ENCODE assay signal across 8 cellular contexts in genomic region chr1:201170533-201171062, GRCh38. TPM values are rescaled to one million over a fixed set of nuclear protein-coding genes. Genes with fewer than 3 reads are reported as not detected.
DNase-seq lines count a peak whose midpoint lies in the region; ATAC-seq, FAIRE-seq and TF ChIP-seq lines count a peak whose summit lies in the region.

No MANE protein-coding gene starts in this region.

- DNase-seq in NCI-H1694 treated with DMSO at 0.1 percent for 48 hours (lab: John Stamatoyannopoulos, UW) = peak; percentile 60
- DNase-seq in T-helper 9 cell = peak; percentile 59
- DNase-seq in astrocyte (ENCODE audit: low read depth) = peak; percentile 70
- peak; percentile 97 for DNase-seq in hepatocyte (ENCODE audit: low spot score)
- peak; percentile 93 for DNase-seq in renal cortical epithelial cell (ENCODE audit: low read depth)
- no peak for DNase-seq in KG1 (lab: John Stamatoyannopoulos, UW)

- H3K36me3 ChIP-seq in astrocyte (ENCODE audit: insufficient read depth, low read length) (no peaks in the 10 kb centered on the region), hepatocyte (replicated peaks; ENCODE audit: insufficient read depth, low read depth) (no peaks in the 10 kb centered on the region)

- H2AFZ ChIP-seq in astrocyte (ENCODE audit: low read depth, low read length) (peak overlapping the region; percentile 96), hepatocyte (peak overlapping the region; percentile 38)

- H3K4me1 ChIP-seq in astrocyte (ENCODE audit: insufficient read depth, low read length) = peaks cover 3% of the 10 kb centered on the region
- peaks cover 21% of the 10 kb centered on the region for H3K4me1 ChIP-seq in hepatocyte (ENCODE audit: insufficient read depth)

- no peaks in the 10 kb centered on the region for H4K20me1 ChIP-seq in astrocyte (ENCODE audit: insufficient read depth, low read length)
- no peaks in the 10 kb centered on the region for H4K20me1 ChIP-seq in hepatocyte (ENCODE audit: insufficient read depth, poor library complexity, severe bottlenecking)

- peak overlapping the region; percentile 82 for H3K4me3 Mint-ChIP-seq in astrocyte (ENCODE audit: unreplicated experiment)

- peak overlapping the region; percentile 94 for H3K27ac Mint-ChIP-seq in astrocyte (ENCODE audit: unreplicated experiment)

- H3K9ac ChIP-seq in astrocyte (ENCODE audit: low read length) = peak overlapping the region; percentile 75

- no peak for FAIRE-seq in astrocyte (lab: Jason Lieb, UNC)

- ATAC-seq in GM18502 (IDR thresholded peaks at IDR 0.05; ENCODE audit: poor library complexity, unreplicated experiment) (peak; percentile 97), HG02884 (IDR thresholded peaks at IDR 0.05; ENCODE audit: unreplicated experiment) (peak; percentile 92)

- peaks cover 1% of the 10 kb centered on the region for H3K9me3 Mint-ChIP-seq in astrocyte (ENCODE audit: unreplicated experiment)

- H3K4me3 ChIP-seq in astrocyte (ENCODE audit: insufficient read depth, low read depth, low read length) (peak overlapping the region; percentile 67), hepatocyte (peak overlapping the region; percentile 16)

- H3K79me2 ChIP-seq in astrocyte (ENCODE audit: insufficient read depth, low read length) (no peaks in the 10 kb centered on the region), hepatocyte (no peaks in the 10 kb centered on the region)

- peaks cover 3% of the 10 kb centered on the region for H3K4me1 Mint-ChIP-seq in astrocyte (ENCODE audit: low read depth, unreplicated experiment)

- peaks cover 11% of the 10 kb centered on the region for H3K27me3 Mint-ChIP-seq in astrocyte (ENCODE audit: low read depth, unreplicated experiment)

- TF ChIP-seq CTCF in astrocyte (IDR thresholded peaks at IDR 0.05; ENCODE audit: insufficient read depth, low read depth, low read length) = no peak
- TF ChIP-seq CTCF in hepatocyte (IDR thresholded peaks at IDR 0.05; ENCODE audit: poor library complexity) = no peak

- H3K4me2 ChIP-seq in astrocyte (ENCODE audit: low read length) (peak overlapping the region; percentile 94), hepatocyte (peak overlapping the region; percentile 80)

- H3K27me3 ChIP-seq in astrocyte (ENCODE audit: insufficient read depth, low read length) (peaks cover 8% of the 10 kb centered on the region), hepatocyte (no peaks in the 10 kb centered on the region)

- WGBS in hepatocyte (ENCODE audit: low lambda C conversion rate, missing lambda C conversion rate) = 4% methylated on average over 23 of the region's 26 CpGs

- H3K36me3 Mint-ChIP-seq in astrocyte (ENCODE audit: low read depth, unreplicated experiment) = peaks cover 2% of the 10 kb centered on the region

- H3K27ac ChIP-seq in astrocyte (ENCODE audit: low read depth, low read length) = no peak overlapping the region
- peak overlapping the region; percentile 92 for H3K27ac ChIP-seq in hepatocyte

- H3K9me2 ChIP-seq in hepatocyte (replicated peaks; ENCODE audit: insufficient read depth) = no peaks in the 10 kb centered on the region

- H3K9me3 ChIP-seq in astrocyte (ENCODE audit: insufficient read depth, low read depth, low read length) (no peaks in the 10 kb centered on the region), hepatocyte (ENCODE audit: low read depth) (no peaks in the 10 kb centered on the region)

RNA-seq across cellular contexts. Expression of gene TMEM9, which starts 16.3 kb away (rescaled TPM):
- total RNA-seq in astrocyte (87.8 and 88.1 TPM in 2 replicates), hepatocyte (103 and 104 TPM in 2 replicates), renal cortical epithelial cell (155 and 163 TPM in 2 replicates)
- polyA plus RNA-seq in hepatocyte = 99.4 and 113 TPM in 2 replicates

RNA-seq across cellular contexts. Expression of gene IGFN1, which starts 20.0 kb away (rescaled TPM):
- total RNA-seq in astrocyte (0.02 TPM in 1 of 2 replicates, not detected in the other), hepatocyte (0.04 and 3.1 TPM in 2 replicates), renal cortical epithelial cell (under 0.01 and 12.1 TPM in 2 replicates)
- polyA plus RNA-seq in hepatocyte = 0.37 TPM in 1 of 2 replicates, not detected in the other

RNA-seq across cellular contexts. Expression of gene ASCL5, which starts 43.6 kb away (rescaled TPM):
- total RNA-seq in astrocyte (not detected in 2 replicates), hepatocyte (not detected in 2 replicates), renal cortical epithelial cell (not detected in 2 replicates)
- not detected in 2 replicates for polyA plus RNA-seq in hepatocyte

RNA-seq across cellular contexts. Expression of gene CACNA1S, which starts 58.4 kb away (rescaled TPM):
- not detected in 2 replicates for total RNA-seq in astrocyte
- total RNA-seq in hepatocyte = 0.04 TPM in 1 of 2 replicates, not detected in the other
- not detected in 2 replicates for polyA plus RNA-seq in hepatocyte
- total RNA-seq in renal cortical epithelial cell = not detected in 2 replicates
